In the genomic region with DNA sequence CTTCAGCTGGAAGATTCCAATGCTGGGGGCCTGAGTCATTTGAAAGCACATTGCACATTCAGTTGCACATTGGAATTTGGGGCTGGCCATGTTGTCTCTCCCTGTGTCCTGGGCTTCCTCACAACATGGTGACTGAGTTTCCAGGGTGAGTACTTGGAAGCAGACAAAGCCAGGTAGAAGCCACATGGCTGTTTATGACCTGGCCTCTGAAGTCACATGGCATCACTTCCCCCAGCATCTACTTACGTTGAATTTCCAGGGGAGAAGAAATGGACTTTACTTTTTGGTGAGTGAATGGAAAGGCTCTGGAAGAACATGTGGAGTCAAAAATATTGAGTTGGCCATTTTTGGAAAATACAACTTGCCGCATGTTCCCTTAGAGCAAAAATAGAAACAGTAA, we compare ENCODE assay signal across 11 cellular contexts.
"Had no signal": no experiment of that assay in that cellular context is flagged by ENCODE, and none has a peak within 500 bp of the region (broad histone marks: within the 10 kb centered on the region; RNA-seq: fewer than 3 reads in every experiment).

No MANE protein-coding gene starts in this region.

- FAIRE-seq: H1, H54 had no signal

- H3K36me3 ChIP-seq: HAP-1 had no signal

- DNase-seq: GM23248, GOT3, H7, H9, HCEC 1CT, HFFc6 had no signal

- ATAC-seq: GM23338, HCT116 had no signal

- H3K4me3 ChIP-seq: GM23248, GM23338, HAP-1 had no signal

- H3K9me3 ChIP-seq: HAP-1 had no signal

- H3K9ac ChIP-seq: GM23248 had no signal

- H3K4me2 ChIP-seq: GM23338 had no signal

- H3K4me1 ChIP-seq: HAP-1 had no signal

- H2AFZ ChIP-seq: GM23248, GM23338 had no signal

- H3K27ac ChIP-seq: GM23248 had no signal
